In the genomic region with DNA sequence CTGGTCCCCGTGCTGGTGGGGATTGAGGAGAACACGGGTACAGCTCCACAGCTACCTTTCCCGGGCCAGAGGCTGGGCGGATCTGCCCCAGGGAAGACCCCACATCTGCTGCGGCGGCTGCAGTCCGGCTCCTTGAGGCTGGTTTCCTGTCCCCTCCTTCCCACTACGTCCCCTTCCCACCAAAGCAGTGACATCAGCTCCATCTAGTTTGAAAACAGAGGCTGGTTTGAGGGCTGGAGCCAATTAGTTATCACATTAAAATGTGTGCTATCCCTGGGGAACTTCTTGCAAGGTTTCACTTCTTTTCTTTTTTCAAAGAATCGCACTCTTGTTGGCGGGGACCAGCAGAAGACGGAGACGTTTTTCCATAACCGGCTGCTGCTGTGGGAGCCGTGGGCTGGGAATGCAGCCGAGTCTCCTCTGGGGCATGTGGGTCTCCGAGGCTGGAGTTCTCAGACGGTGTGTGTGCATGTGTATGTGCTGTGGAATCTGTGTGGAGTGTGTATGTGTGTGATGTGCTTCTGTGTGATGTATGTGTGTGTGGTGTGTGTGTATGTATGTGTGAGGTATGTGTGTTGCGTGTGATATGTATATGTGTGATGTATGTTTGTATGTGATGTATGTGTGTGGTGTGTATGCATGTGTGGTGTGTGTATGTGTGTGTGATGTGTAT, we compare ENCODE assay signal across 1 cellular context.
A peak's percentile ranks its signal among the peaks of the same experiment; 100 is the strongest.
TF ChIP-seq lines count a peak whose summit lies in the region.

No MANE protein-coding gene starts in this region.

TF ChIP-seq in GM12878, 131 proteins besides CTCF, POLR2A, EP300 and RAD21 (continued from another document and continues in another):
- TF ChIP-seq POLR2AphosphoS5 (IDR thresholded peaks at IDR 0.05; ENCODE audit: low read length) (no peak), MXI1 (IDR thresholded peaks at IDR 0.05; ENCODE audit: low read depth, low read length) (peak; percentile 36; the same call in 1 of the 2 replicates), NR2F1 (conservative IDR thresholded peaks at IDR 0.05) (no peak), RELA (IDR thresholded peaks at IDR 0.05; ENCODE audit: borderline replicate concordance, partially characterized antibody) (no peak), DPF2 (IDR thresholded peaks at IDR 0.05) (peak; percentile 60), CBX3 (IDR thresholded peaks at IDR 0.05; ENCODE audit: borderline replicate concordance, low read depth) (no peak), STAT3 (IDR thresholded peaks at IDR 0.05; ENCODE audit: low read depth, low read length) (no peak), BACH1 (IDR thresholded peaks at IDR 0.05; ENCODE audit: borderline replicate concordance) (no peak), TCF7 (IDR thresholded peaks at IDR 0.05; ENCODE audit: borderline replicate concordance) (no peak), CHD2 (IDR thresholded peaks at IDR 0.05; ENCODE audit: borderline replicate concordance, low read depth, low read length) (peak; percentile 46; the same call in 1 of the 2 replicates), HCFC1 (IDR thresholded peaks at IDR 0.05; ENCODE audit: low read length) (no peak; the same call in 1 of the 2 replicates), ZBED1 (IDR thresholded peaks at IDR 0.05; ENCODE audit: borderline replicate concordance) (no peak), EZH2 (IDR thresholded peaks at IDR 0.05; ENCODE audit: borderline replicate concordance, control insufficient read depth, low read depth, low read length) (no peak), BMI1 (IDR thresholded peaks at IDR 0.05; ENCODE audit: borderline replicate concordance) (no peak), ZZZ3 (IDR thresholded peaks at IDR 0.05; ENCODE audit: control insufficient read depth, insufficient read length, low read depth) (no peak), CHD4 (IDR thresholded peaks at IDR 0.05) (no peak), ASH2L (IDR thresholded peaks at IDR 0.05; ENCODE audit: borderline replicate concordance, low read depth) (no peak), TARDBP (IDR thresholded peaks at IDR 0.05; ENCODE audit: borderline replicate concordance) (no peak), MYC (IDR thresholded peaks at IDR 0.05; ENCODE audit: insufficient read depth, insufficient read length, insufficient replicate concordance, low read length, severe bottlenecking) (no peak), POU2F2 (IDR thresholded peaks at IDR 0.05; ENCODE audit: borderline replicate concordance, low read depth, low read length) (no peak; the same call in 2 of the 3 replicates), KAT2A (conservative IDR thresholded peaks at IDR 0.05; ENCODE audit: control insufficient read depth, low read depth, low read length) (no peak), CBFB (IDR thresholded peaks at IDR 0.05; ENCODE audit: low read depth) (no peak), RCOR1 (conservative IDR thresholded peaks at IDR 0.05; ENCODE audit: low read depth, low read length) (no peak), SMAD1 (IDR thresholded peaks at IDR 0.05; ENCODE audit: low read depth, partially characterized antibody) (no peak), HDGF (IDR thresholded peaks at IDR 0.05) (no peak; the same call in 1 of the 2 replicates), PML (IDR thresholded peaks at IDR 0.05; ENCODE audit: low read length) (no peak)
- TF ChIP-seq, protein P1, sequence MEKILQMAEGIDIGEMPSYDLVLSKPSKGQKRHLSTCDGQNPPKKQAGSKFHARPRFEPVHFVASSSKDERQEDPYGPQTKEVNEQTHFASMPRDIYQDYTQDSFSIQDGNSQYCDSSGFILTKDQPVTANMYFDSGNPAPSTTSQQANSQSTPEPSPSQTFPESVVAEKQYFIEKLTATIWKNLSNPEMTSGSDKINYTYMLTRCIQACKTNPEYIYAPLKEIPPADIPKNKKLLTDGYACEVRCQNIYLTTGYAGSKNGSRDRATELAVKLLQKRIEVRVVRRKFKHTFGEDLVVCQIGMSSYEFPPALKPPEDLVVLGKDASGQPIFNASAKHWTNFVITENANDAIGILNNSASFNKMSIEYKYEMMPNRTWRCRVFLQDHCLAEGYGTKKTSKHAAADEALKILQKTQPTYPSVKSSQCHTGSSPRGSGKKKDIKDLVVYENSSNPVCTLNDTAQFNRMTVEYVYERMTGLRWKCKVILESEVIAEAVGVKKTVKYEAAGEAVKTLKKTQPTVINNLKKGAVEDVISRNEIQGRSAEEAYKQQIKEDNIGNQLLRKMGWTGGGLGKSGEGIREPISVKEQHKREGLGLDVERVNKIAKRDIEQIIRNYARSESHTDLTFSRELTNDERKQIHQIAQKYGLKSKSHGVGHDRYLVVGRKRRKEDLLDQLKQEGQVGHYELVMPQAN (conservative IDR thresholded peaks at IDR 0.05) = no peak
- TF ChIP-seq, protein P2, sequence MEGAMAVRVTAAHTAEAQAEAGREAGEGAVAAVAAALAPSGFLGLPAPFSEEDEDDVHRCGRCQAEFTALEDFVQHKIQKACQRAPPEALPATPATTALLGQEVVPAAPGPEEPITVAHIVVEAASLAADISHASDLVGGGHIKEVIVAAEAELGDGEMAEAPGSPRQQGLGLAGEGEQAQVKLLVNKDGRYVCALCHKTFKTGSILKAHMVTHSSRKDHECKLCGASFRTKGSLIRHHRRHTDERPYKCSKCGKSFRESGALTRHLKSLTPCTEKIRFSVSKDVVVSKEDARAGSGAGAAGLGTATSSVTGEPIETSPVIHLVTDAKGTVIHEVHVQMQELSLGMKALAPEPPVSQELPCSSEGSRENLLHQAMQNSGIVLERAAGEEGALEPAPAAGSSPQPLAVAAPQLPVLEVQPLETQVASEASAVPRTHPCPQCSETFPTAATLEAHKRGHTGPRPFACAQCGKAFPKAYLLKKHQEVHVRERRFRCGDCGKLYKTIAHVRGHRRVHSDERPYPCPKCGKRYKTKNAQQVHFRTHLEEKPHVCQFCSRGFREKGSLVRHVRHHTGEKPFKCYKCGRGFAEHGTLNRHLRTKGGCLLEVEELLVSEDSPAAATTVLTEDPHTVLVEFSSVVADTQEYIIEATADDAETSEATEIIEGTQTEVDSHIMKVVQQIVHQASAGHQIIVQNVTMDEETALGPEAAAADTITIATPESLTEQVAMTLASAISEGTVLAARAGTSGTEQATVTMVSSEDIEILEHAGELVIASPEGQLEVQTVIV (IDR thresholded peaks at IDR 0.05; ENCODE audit: borderline replicate concordance, partially characterized antibody) = no peak
- TF ChIP-seq, protein P3, sequence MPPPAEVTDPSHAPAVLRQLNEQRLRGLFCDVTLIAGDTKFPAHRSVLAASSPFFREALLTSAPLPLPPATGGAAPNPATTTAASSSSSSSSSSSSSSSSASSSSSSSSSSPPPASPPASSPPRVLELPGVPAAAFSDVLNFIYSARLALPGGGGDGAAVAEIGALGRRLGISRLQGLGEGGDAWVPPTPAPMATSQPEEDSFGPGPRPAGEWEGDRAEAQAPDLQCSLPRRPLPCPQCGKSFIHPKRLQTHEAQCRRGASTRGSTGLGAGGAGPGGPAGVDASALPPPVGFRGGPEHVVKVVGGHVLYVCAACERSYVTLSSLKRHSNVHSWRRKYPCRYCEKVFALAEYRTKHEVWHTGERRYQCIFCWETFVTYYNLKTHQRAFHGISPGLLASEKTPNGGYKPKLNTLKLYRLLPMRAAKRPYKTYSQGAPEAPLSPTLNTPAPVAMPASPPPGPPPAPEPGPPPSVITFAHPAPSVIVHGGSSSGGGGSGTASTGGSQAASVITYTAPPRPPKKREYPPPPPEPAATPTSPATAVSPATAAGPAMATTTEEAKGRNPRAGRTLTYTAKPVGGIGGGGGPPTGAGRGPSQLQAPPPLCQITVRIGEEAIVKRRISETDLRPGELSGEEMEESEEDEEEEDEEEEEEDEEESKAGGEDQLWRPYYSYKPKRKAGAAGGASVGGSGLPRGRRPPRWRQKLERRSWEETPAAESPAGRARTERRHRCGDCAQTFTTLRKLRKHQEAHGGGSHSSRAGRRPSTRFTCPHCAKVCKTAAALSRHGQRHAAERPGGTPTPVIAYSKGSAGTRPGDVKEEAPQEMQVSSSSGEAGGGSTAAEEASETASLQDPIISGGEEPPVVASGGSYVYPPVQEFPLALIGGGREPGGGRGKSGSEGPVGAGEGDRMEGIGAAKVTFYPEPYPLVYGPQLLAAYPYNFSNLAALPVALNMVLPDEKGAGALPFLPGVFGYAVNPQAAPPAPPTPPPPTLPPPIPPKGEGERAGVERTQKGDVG (CRISPR knock-in tag; IDR thresholded peaks at IDR 0.05) = no peak
- TF ChIP-seq, protein P4, sequence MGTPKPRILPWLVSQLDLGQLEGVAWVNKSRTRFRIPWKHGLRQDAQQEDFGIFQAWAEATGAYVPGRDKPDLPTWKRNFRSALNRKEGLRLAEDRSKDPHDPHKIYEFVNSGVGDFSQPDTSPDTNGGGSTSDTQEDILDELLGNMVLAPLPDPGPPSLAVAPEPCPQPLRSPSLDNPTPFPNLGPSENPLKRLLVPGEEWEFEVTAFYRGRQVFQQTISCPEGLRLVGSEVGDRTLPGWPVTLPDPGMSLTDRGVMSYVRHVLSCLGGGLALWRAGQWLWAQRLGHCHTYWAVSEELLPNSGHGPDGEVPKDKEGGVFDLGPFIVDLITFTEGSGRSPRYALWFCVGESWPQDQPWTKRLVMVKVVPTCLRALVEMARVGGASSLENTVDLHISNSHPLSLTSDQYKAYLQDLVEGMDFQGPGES (IDR thresholded peaks at IDR 0.05) = no peak
- TF ChIP-seq, protein P5, sequence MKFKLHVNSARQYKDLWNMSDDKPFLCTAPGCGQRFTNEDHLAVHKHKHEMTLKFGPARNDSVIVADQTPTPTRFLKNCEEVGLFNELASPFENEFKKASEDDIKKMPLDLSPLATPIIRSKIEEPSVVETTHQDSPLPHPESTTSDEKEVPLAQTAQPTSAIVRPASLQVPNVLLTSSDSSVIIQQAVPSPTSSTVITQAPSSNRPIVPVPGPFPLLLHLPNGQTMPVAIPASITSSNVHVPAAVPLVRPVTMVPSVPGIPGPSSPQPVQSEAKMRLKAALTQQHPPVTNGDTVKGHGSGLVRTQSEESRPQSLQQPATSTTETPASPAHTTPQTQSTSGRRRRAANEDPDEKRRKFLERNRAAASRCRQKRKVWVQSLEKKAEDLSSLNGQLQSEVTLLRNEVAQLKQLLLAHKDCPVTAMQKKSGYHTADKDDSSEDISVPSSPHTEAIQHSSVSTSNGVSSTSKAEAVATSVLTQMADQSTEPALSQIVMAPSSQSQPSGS (IDR thresholded peaks at IDR 0.05; ENCODE audit: low read length) = no peak
- TF ChIP-seq, protein P6, sequence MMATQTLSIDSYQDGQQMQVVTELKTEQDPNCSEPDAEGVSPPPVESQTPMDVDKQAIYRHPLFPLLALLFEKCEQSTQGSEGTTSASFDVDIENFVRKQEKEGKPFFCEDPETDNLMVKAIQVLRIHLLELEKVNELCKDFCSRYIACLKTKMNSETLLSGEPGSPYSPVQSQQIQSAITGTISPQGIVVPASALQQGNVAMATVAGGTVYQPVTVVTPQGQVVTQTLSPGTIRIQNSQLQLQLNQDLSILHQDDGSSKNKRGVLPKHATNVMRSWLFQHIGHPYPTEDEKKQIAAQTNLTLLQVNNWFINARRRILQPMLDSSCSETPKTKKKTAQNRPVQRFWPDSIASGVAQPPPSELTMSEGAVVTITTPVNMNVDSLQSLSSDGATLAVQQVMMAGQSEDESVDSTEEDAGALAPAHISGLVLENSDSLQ (IDR thresholded peaks at IDR 0.05) = 0 out of 2 replicates have a peak, but pooled peaks have one; percentile 5
- TF ChIP-seq, protein P7, sequence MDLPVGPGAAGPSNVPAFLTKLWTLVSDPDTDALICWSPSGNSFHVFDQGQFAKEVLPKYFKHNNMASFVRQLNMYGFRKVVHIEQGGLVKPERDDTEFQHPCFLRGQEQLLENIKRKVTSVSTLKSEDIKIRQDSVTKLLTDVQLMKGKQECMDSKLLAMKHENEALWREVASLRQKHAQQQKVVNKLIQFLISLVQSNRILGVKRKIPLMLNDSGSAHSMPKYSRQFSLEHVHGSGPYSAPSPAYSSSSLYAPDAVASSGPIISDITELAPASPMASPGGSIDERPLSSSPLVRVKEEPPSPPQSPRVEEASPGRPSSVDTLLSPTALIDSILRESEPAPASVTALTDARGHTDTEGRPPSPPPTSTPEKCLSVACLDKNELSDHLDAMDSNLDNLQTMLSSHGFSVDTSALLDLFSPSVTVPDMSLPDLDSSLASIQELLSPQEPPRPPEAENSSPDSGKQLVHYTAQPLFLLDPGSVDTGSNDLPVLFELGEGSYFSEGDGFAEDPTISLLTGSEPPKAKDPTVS (IDR thresholded peaks at IDR 0.05; ENCODE audit: low read depth, low read length) = no peak
- TF ChIP-seq, protein P8, sequence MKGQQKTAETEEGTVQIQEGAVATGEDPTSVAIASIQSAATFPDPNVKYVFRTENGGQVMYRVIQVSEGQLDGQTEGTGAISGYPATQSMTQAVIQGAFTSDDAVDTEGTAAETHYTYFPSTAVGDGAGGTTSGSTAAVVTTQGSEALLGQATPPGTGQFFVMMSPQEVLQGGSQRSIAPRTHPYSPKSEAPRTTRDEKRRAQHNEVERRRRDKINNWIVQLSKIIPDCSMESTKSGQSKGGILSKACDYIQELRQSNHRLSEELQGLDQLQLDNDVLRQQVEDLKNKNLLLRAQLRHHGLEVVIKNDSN (IDR thresholded peaks at IDR 0.05; ENCODE audit: borderline replicate concordance, extremely low read length, insufficient read depth, low read depth, low read length) = no peak
- TF ChIP-seq, protein P9, sequence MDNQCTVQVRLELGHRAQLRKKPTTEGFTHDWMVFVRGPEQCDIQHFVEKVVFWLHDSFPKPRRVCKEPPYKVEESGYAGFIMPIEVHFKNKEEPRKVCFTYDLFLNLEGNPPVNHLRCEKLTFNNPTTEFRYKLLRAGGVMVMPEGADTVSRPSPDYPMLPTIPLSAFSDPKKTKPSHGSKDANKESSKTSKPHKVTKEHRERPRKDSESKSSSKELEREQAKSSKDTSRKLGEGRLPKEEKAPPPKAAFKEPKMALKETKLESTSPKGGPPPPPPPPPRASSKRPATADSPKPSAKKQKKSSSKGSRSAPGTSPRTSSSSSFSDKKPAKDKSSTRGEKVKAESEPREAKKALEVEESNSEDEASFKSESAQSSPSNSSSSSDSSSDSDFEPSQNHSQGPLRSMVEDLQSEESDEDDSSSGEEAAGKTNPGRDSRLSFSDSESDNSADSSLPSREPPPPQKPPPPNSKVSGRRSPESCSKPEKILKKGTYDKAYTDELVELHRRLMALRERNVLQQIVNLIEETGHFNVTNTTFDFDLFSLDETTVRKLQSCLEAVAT (IDR thresholded peaks at IDR 0.05) = peak; percentile 84
- TF ChIP-seq, protein P10, sequence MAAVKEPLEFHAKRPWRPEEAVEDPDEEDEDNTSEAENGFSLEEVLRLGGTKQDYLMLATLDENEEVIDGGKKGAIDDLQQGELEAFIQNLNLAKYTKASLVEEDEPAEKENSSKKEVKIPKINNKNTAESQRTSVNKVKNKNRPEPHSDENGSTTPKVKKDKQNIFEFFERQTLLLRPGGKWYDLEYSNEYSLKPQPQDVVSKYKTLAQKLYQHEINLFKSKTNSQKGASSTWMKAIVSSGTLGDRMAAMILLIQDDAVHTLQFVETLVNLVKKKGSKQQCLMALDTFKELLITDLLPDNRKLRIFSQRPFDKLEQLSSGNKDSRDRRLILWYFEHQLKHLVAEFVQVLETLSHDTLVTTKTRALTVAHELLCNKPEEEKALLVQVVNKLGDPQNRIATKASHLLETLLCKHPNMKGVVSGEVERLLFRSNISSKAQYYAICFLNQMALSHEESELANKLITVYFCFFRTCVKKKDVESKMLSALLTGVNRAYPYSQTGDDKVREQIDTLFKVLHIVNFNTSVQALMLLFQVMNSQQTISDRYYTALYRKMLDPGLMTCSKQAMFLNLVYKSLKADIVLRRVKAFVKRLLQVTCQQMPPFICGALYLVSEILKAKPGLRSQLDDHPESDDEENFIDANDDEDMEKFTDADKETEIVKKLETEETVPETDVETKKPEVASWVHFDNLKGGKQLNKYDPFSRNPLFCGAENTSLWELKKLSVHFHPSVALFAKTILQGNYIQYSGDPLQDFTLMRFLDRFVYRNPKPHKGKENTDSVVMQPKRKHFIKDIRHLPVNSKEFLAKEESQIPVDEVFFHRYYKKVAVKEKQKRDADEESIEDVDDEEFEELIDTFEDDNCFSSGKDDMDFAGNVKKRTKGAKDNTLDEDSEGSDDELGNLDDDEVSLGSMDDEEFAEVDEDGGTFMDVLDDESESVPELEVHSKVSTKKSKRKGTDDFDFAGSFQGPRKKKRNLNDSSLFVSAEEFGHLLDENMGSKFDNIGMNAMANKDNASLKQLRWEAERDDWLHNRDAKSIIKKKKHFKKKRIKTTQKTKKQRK (IDR thresholded peaks at IDR 0.05; ENCODE audit: low read depth, low read length) = no peak
